In the genomic region with DNA sequence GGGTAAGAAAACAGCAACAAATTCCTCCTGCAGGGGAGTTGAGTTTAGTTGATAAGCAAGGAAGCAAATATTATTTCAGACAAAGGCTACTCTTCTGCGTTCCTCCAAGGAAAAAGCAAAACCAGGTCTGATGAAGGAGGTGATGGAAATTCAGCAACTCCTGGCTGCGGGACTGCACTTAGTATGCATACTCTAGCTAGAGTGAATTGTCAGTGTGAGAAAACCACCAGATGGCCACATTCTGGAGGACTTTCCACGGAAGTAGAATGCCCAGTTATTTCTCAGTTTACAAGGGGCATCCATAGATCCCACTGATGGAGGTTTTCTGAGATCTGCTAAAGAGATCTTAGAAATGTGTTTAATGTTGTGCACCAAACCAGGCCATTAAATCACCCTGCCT, we compare ENCODE assay signal across 36 cellular contexts.
"Had no signal": no experiment of that assay in that cellular context is flagged by ENCODE, and none has a peak within 500 bp of the region (broad histone marks: within the 10 kb centered on the region; RNA-seq: fewer than 3 reads in every experiment).

No MANE protein-coding gene starts in this region.

- H3K4me3 Mint-ChIP-seq: activated B cell treated with CpG ODN at 0.5 μM for 24 hours; activated CD4-positive, alpha-beta memory T cell treated with anti-CD3 and anti-CD28 coated beads for 36 hours; activated CD4-positive, alpha-beta T cell treated with anti-CD3 and anti-CD28 coated beads, Interleukin-2, amount 10 ng/mL, durations not matched to agents 24 days and 14 days; activated CD8-positive, alpha-beta T cell treated with anti-CD3 and anti-CD28 coated beads for 36 hours; activated naive CD4-positive, alpha-beta T cell treated with anti-CD3 and anti-CD28 coated beads for 36 hours; activated naive CD8-positive, alpha-beta T cell treated with anti-CD3 and anti-CD28 coated beads for 36 hours; activated T-cell treated with anti-CD3 and anti-CD28 coated beads, Interleukin-2, amount 50 U/mL, for 4 hours; activated T-cell treated with anti-CD3 and anti-CD28 coated beads, Interleukin-2, amount 50 U/mL, for 72 hours; activated T-helper 1 cell treated with anti-CD3 and anti-CD28 coated beads, Interleukin-12 subunit alpha, Interleukin-12 subunit beta, Interleukin-2, Interleukin-4 antibody, amounts not matched to agents 30 ng/mL and 10 ng/mL and 1 ng/mL, durations not matched to agents 14 hours and 24 hours and 36 hours; activated T-helper 17 cell treated with anti-CD3 and anti-CD28 coated beads, Interleukin-2, amount 50 U/mL, for 72 hours; brain; central memory CD8-positive, alpha-beta T cell; T-helper 1 cell treated with Interleukin-12 subunit alpha and Interleukin-12 subunit beta and Interleukin-4 antibody, amounts not matched to agents 30 μg/mL and 1 μg/mL, for 36 hours; T-helper 2 cell treated with Interferon-gamma antibody and Interleukin-4, amounts not matched to agents 5 μg/mL and 100 μg/mL, for 36 hours had no signal

- ATAC-seq: activated CD8-positive, alpha-beta T cell treated with anti-CD3 and anti-CD28 coated beads for 36 hours; activated naive CD4-positive, alpha-beta T cell treated with anti-CD3 and anti-CD28 coated beads, Interleukin-2, amount 50 U/mL, for 72 hours; activated T-cell treated with anti-CD3 and anti-CD28 coated beads, Interleukin-2, amount 50 U/mL, for 4 hours; activated T-cell treated with anti-CD3 and anti-CD28 coated beads, Interleukin-2, amount 50 U/mL, for 72 hours; activated T-helper 17 cell treated with anti-CD3 and anti-CD28 coated beads, Interleukin-2, amount 50 U/mL, for 72 hours had no signal

- H3K36me3 Mint-ChIP-seq: activated CD4-positive, alpha-beta memory T cell treated with anti-CD3 and anti-CD28 coated beads for 36 hours; activated naive CD4-positive, alpha-beta T cell treated with anti-CD3 and anti-CD28 coated beads, Interleukin-2, amount 50 U/mL, for 72 hours; activated naive CD8-positive, alpha-beta T cell treated with anti-CD3 and anti-CD28 coated beads for 36 hours; brain had no signal

- H3K4me1 Mint-ChIP-seq: activated B cell treated with CpG ODN at 0.5 μM for 24 hours; activated CD4-positive, alpha-beta T cell treated with anti-CD3 and anti-CD28 coated beads, Interleukin-2, amount 10 ng/mL, durations not matched to agents 24 days and 14 days; activated naive CD8-positive, alpha-beta T cell treated with anti-CD3 and anti-CD28 coated beads for 36 hours; activated T-helper 17 cell treated with anti-CD3 and anti-CD28 coated beads, Interleukin-2, amount 50 U/mL, for 72 hours; brain; central memory CD8-positive, alpha-beta T cell had no signal

- DNase-seq: activated B cell treated with CpG ODN at 0.5 μM for 24 hours; activated CD4-positive, alpha-beta memory T cell treated with anti-CD3 and anti-CD28 coated beads for 36 hours; activated CD4-positive, alpha-beta T cell treated with anti-CD3 and anti-CD28 coated beads for 4 hours; activated CD4-positive, alpha-beta T cell treated with anti-CD3 and anti-CD28 coated beads, Interleukin-2, amount 10 ng/mL, durations not matched to agents 24 days and 14 days; activated CD4-positive, alpha-beta T cell treated with anti-CD3 and anti-CD28 coated beads, Interleukin-2, amount 50 U/mL, for 1 hour; activated CD4-positive, alpha-beta T cell treated with anti-CD3 and anti-CD28 coated beads, Interleukin-2, amount 50 U/mL, for 4 hours; activated CD4-positive, CD25-positive, alpha-beta regulatory T cell treated with anti-CD3 and anti-CD28 coated beads, Interleukin-2, amount 50 U/mL, for 72 hours; activated CD8-positive, alpha-beta memory T cell treated with anti-CD3 and anti-CD28 coated beads, Interleukin-2, amount 50 U/mL, for 4 hours; activated CD8-positive, alpha-beta T cell treated with anti-CD3 and anti-CD28 coated beads for 36 hours; activated effector memory CD4-positive, alpha-beta T cell treated with anti-CD3 and anti-CD28 coated beads, Interleukin-2, amount 50 U/mL, for 16 hours; activated gamma-delta T cell treated with Interleukin-2 at 50 U/mL for 16 hours; activated naive CD4-positive, alpha-beta T cell; activated naive CD4-positive, alpha-beta T cell treated with anti-CD3 and anti-CD28 coated beads for 36 hours; activated naive CD4-positive, alpha-beta T cell treated with anti-CD3 and anti-CD28 coated beads, Interleukin-2, amount 50 U/mL, for 16 hours; activated naive CD8-positive, alpha-beta T cell treated with anti-CD3 and anti-CD28 coated beads for 36 hours; activated T-cell treated with anti-CD3 and anti-CD28 coated beads for 4 hours; activated T-cell treated with anti-CD3 and anti-CD28 coated beads, Interleukin-2, amount 50 U/mL, for 1 hour; activated T-cell treated with anti-CD3 and anti-CD28 coated beads, Interleukin-2, amount 50 U/mL, for 4 hours; activated T-cell treated with anti-CD3 and anti-CD28 coated beads, Interleukin-2, amount 50 U/mL, for 72 hours; adrenal gland; amniotic stem cell; aorta; caudate nucleus; cerebellar nuclear complex; T-helper 1 cell; T-helper 2 cell; T-helper 9 cell had no signal

- H3K4me3 ChIP-seq: adrenal gland, cardiac muscle cell had no signal

- H3K27ac Mint-ChIP-seq: activated B cell treated with CpG ODN at 0.5 μM for 24 hours; activated CD4-positive, alpha-beta memory T cell treated with anti-CD3 and anti-CD28 coated beads for 36 hours; activated CD4-positive, alpha-beta T cell treated with anti-CD3 and anti-CD28 coated beads, Interleukin-2, amount 10 ng/mL, durations not matched to agents 24 days and 14 days; activated CD8-positive, alpha-beta T cell treated with anti-CD3 and anti-CD28 coated beads for 36 hours; activated naive CD4-positive, alpha-beta T cell treated with anti-CD3 and anti-CD28 coated beads for 36 hours; activated naive CD4-positive, alpha-beta T cell treated with anti-CD3 and anti-CD28 coated beads, Interleukin-2, amount 50 U/mL, for 72 hours; activated naive CD8-positive, alpha-beta T cell treated with anti-CD3 and anti-CD28 coated beads for 36 hours; activated T-cell treated with anti-CD3 and anti-CD28 coated beads, Interleukin-2, amount 50 U/mL, for 72 hours; activated T-helper 1 cell treated with anti-CD3 and anti-CD28 coated beads, Interleukin-12 subunit alpha, Interleukin-12 subunit beta, Interleukin-2, Interleukin-4 antibody, amounts not matched to agents 30 ng/mL and 10 ng/mL and 1 ng/mL, durations not matched to agents 14 hours and 24 hours and 36 hours; activated T-helper 17 cell treated with anti-CD3 and anti-CD28 coated beads, Interleukin-2, amount 50 U/mL, for 72 hours; brain; T-helper 1 cell treated with Interleukin-12 subunit alpha and Interleukin-12 subunit beta and Interleukin-4 antibody, amounts not matched to agents 30 μg/mL and 1 μg/mL, for 36 hours; T-helper 2 cell treated with Interferon-gamma antibody and Interleukin-4, amounts not matched to agents 5 μg/mL and 100 μg/mL, for 36 hours had no signal

- H3K27me3 ChIP-seq: adrenal gland, cardiac muscle cell had no signal

- H3K27me3 Mint-ChIP-seq: activated B cell treated with CpG ODN at 0.5 μM for 24 hours; activated CD4-positive, alpha-beta memory T cell treated with anti-CD3 and anti-CD28 coated beads for 36 hours; activated CD4-positive, alpha-beta T cell treated with anti-CD3 and anti-CD28 coated beads, Interleukin-2, amount 10 ng/mL, durations not matched to agents 24 days and 14 days; activated CD8-positive, alpha-beta T cell treated with anti-CD3 and anti-CD28 coated beads for 36 hours; activated naive CD8-positive, alpha-beta T cell treated with anti-CD3 and anti-CD28 coated beads for 36 hours; activated T-helper 17 cell treated with anti-CD3 and anti-CD28 coated beads, Interleukin-2, amount 50 U/mL, for 72 hours; brain; central memory CD8-positive, alpha-beta T cell had no signal

- H3K9me3 ChIP-seq: adrenal gland had no signal

- H3K36me3 ChIP-seq: adrenal gland, cardiac muscle cell had no signal

- H3K27ac ChIP-seq: adrenal gland, cardiac muscle cell, VCaP had no signal

- H3K9me3 Mint-ChIP-seq: activated B cell treated with CpG ODN at 0.5 μM for 24 hours; activated CD4-positive, alpha-beta T cell treated with anti-CD3 and anti-CD28 coated beads, Interleukin-2, amount 10 ng/mL, durations not matched to agents 24 days and 14 days; activated CD8-positive, alpha-beta T cell treated with anti-CD3 and anti-CD28 coated beads for 36 hours; activated naive CD4-positive, alpha-beta T cell treated with anti-CD3 and anti-CD28 coated beads for 36 hours; activated naive CD8-positive, alpha-beta T cell treated with anti-CD3 and anti-CD28 coated beads for 36 hours; activated T-cell treated with anti-CD3 and anti-CD28 coated beads, Interleukin-2, amount 50 U/mL, for 4 hours; activated T-helper 1 cell treated with anti-CD3 and anti-CD28 coated beads, Interleukin-12 subunit alpha, Interleukin-12 subunit beta, Interleukin-2, Interleukin-4 antibody, amounts not matched to agents 30 ng/mL and 10 ng/mL and 1 ng/mL, durations not matched to agents 14 hours and 24 hours and 36 hours; activated T-helper 17 cell treated with anti-CD3 and anti-CD28 coated beads, Interleukin-2, amount 50 U/mL, for 72 hours; brain had no signal

- H3K4me1 ChIP-seq: adrenal gland had no signal
